ENCODE assay signal across 8 cellular contexts in genomic region chr17:7352559-7352889, GRCh38. TPM values are rescaled to one million over a fixed set of nuclear protein-coding genes. Genes with fewer than 3 reads are reported as not detected.
DNase-seq lines count a peak whose midpoint lies in the region; ATAC-seq and TF ChIP-seq lines count a peak whose summit lies in the region.

No MANE protein-coding gene starts in this region.

- CTCF ChIA-PET in CD4-positive, alpha-beta T cell (lab: Charles Lee): no interaction called here

- H3K36me3 ChIP-seq in Peyer's patch: no peaks in the 10 kb centered on the region
- peaks cover 61% of the 10 kb centered on the region for H3K36me3 ChIP-seq in neutrophil

- intact Hi-C loops in CD4-positive, alpha-beta T cell (cut with DNase I, micrococcal nuclease): loop anchor here (5.0 to 10.0 kb wide), 4 partner anchors 52 to 310 kb away; partner anchors contain the start of genes FGF11 (in 1 of the 2), NLGN2 (in 1 of the 2), SLC16A11 (in 1 of the 2) and TMEM102 (in 1 of the 2)

- H3K4me1 Mint-ChIP-seq in CD4-positive, alpha-beta T cell (ENCODE audit: low read depth): peaks cover 49% of the 10 kb centered on the region

- POLR2A ChIA-PET in CD4-positive, alpha-beta T cell (lab: Charles Lee): no interaction called here

- TF ChIP-seq POLR2A in Peyer's patch (IDR thresholded peaks at IDR 0.05): no peak

- H3K36me3 Mint-ChIP-seq in CD4-positive, alpha-beta T cell (ENCODE audit: low read depth): peaks cover 30% of the 10 kb centered on the region

- peak overlapping the region; percentile 90 for H3K4me3 Mint-ChIP-seq in CD4-positive, alpha-beta T cell

- H3K27me3 Mint-ChIP-seq in CD4-positive, alpha-beta T cell: no peaks in the 10 kb centered on the region

- H3K9me3 ChIP-seq in CD4-positive, alpha-beta T cell (ENCODE audit: control insufficient read depth, low read length): no peaks in the 10 kb centered on the region
- H3K9me3 ChIP-seq in Peyer's patch (no peaks in the 10 kb centered on the region), neutrophil (no peaks in the 10 kb centered on the region)

- H3K9me3 Mint-ChIP-seq in CD4-positive, alpha-beta T cell: no peaks in the 10 kb centered on the region

- peak overlapping the region; percentile 86 for H3K27ac Mint-ChIP-seq in CD4-positive, alpha-beta T cell

- peak overlapping the region; percentile 75 for H3K27ac ChIP-seq in CD4-positive, alpha-beta T cell (ENCODE audit: low read depth, low read length)
- H3K27ac ChIP-seq in Peyer's patch (peak overlapping the region; percentile 83 to 98 (median 96)), epithelial cell of prostate (peak overlapping the region; percentile 100), neutrophil (no peak overlapping the region)

- TF ChIP-seq CTCF in CD4-positive, alpha-beta T cell (IDR thresholded peaks at IDR 0.05): no peak
- TF ChIP-seq CTCF in Peyer's patch (IDR thresholded peaks at IDR 0.05): no peak
- TF ChIP-seq CTCF in neutrophil (IDR thresholded peaks at IDR 0.05): no peak

- ATAC-seq in CD4-positive, alpha-beta T cell (ENCODE audit: poor library complexity): no peak
- no peak for ATAC-seq in GM21717 (IDR thresholded peaks at IDR 0.05; ENCODE audit: unreplicated experiment)

- no peak for DNase-seq in CD4-positive, alpha-beta T cell
- DNase-seq in Peyer's patch (no peak), epithelial cell of prostate (ENCODE audit: low read depth, low spot score) (no peak), DMS153 treated with DMSO at 0.1 percent for 48 hours (lab: John Stamatoyannopoulos, UW; ENCODE audit: unreplicated experiment) (no peak), NCI-H526 treated with DMSO at 0.1 percent for 48 hours (lab: John Stamatoyannopoulos, UW) (no peak), HK-2 (ENCODE audit: unreplicated experiment) (no peak)

- H3K4me3 ChIP-seq in Peyer's patch: peak overlapping the region; percentile 66 to 84 (median 74)
- peak overlapping the region; percentile 47 to 64 for H3K4me3 ChIP-seq in neutrophil (ENCODE audit: low read depth in 1 of 2, low read length in 1 of 2)

- no peaks in the 10 kb centered on the region for H3K27me3 ChIP-seq in CD4-positive, alpha-beta T cell (ENCODE audit: control insufficient read depth, insufficient read depth, low read length)
- no peaks in the 10 kb centered on the region for H3K27me3 ChIP-seq in Peyer's patch
- peaks cover 10% of the 10 kb centered on the region for H3K27me3 ChIP-seq in neutrophil

- H3K4me1 ChIP-seq in Peyer's patch (peaks cover 5 to 54% (median 24%) of the 10 kb centered on the region in 4 donors), neutrophil (ENCODE audit: control insufficient read depth in 1 of 2, insufficient read depth in 1 of 2, low read depth in 1 of 2, low read length in 1 of 2) (peaks cover 23 to 29% of the 10 kb centered on the region in 2 experiments)

RNA-seq across cellular contexts. Expression of gene KCTD11, which starts 0.6 kb away (rescaled TPM):
- total RNA-seq in CD4-positive, alpha-beta T cell: 1 to 10 TPM; 1.3 to 1.6 TPM
- 1 to 10 TPM; 2.5 to 8.9 (median 7.1) TPM for total RNA-seq in Peyer's patch

RNA-seq across cellular contexts. Expression of gene TMEM95, which starts 2.4 kb away (rescaled TPM):
- total RNA-seq in CD4-positive, alpha-beta T cell: not detected
- total RNA-seq in Peyer's patch: not detected

RNA-seq across cellular contexts. Expression of gene ACAP1, which starts 16.2 kb away (rescaled TPM):
- 100 to 1,000 TPM; 565 to 575 TPM for total RNA-seq in CD4-positive, alpha-beta T cell
- total RNA-seq in Peyer's patch: 100 to 1,000 TPM in 1 of 4 donors, 10 to 100 TPM in 3; 15.6 to 696 (median 24.0) TPM

RNA-seq across cellular contexts. Expression of gene NEURL4, which starts 23.4 kb away (rescaled TPM):
- total RNA-seq in CD4-positive, alpha-beta T cell: 10 to 100 TPM; 29.0 to 30.8 TPM
- 10 to 100 TPM; 23.3 to 69.0 (median 53.9) TPM for total RNA-seq in Peyer's patch

RNA-seq across cellular contexts. Expression of gene TNK1, which starts 28.4 kb away (rescaled TPM):
- total RNA-seq in CD4-positive, alpha-beta T cell: 10 to 100 TPM; 11.0 to 12.4 TPM
- 10 to 100 TPM; 19.8 to 54.4 (median 44.4) TPM for total RNA-seq in Peyer's patch
